In the genomic region with DNA sequence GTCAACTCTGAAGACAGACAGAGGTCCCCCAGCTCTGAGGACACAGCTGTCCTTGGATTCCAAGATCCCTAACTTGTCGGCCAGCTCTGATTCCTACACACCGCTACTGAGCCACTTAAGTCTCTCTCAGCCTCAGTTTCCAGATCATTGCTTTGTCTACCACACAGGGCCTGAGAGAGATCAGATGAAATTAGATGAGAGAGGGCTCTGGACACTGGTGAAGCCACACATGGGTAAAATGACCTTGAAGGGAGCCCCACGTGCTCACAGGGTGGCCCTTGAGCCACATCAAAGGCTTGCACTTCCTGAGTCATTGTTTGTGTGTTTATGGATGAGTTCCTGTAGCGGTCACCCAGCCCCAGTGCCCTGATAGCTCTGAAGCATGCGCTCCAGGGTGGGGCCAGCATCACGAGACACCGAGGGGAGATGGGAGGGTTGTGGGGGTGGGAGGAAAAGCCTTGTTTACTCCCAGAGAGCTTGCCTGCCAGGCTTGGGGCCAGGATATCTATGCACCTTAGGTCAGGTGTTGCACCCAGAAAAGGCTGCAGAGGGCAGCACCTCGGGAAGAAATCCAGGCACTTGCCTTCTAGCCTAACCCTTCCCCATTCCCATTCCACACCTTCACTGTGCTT, we compare ENCODE assay signal across 11 cellular contexts. TPM values are rescaled to one million over a fixed set of nuclear protein-coding genes. Genes with fewer than 3 reads are reported as not detected.
DNase-seq lines count a peak whose midpoint lies in the region; ATAC-seq and TF ChIP-seq lines count a peak whose summit lies in the region.
"Had no signal": no experiment of that assay in that cellular context is flagged by ENCODE, and none has a peak within 500 bp of the region (broad histone marks: within the 10 kb centered on the region; RNA-seq: fewer than 3 reads in every experiment).

No MANE protein-coding gene starts in this region.

- H3K4me3 Mint-ChIP-seq in neural crest cell: no peak overlapping the region
- H3K4me3 Mint-ChIP-seq: activated CD4-positive, alpha-beta memory T cell treated with anti-CD3 and anti-CD28 coated beads, Interleukin-2, amount 10 ng/mL, durations not matched to agents 7 days and 5 days had no signal

- no peaks in the 10 kb centered on the region for H3K4me1 Mint-ChIP-seq in neural crest cell

- no peak overlapping the region for H3K27ac Mint-ChIP-seq in neural crest cell (ENCODE audit: unreplicated experiment)
- H3K27ac Mint-ChIP-seq: activated CD4-positive, alpha-beta memory T cell treated with anti-CD3 and anti-CD28 coated beads, Interleukin-2, amount 10 ng/mL, durations not matched to agents 7 days and 5 days had no signal

- TF ChIP-seq CTCF in GM06990 (IDR thresholded peaks at IDR 0.05; ENCODE audit: insufficient read depth, low read length, poor library complexity, severe bottlenecking) (peak; percentile 29), NB4 (IDR thresholded peaks at IDR 0.05; ENCODE audit: low read depth, low read length) (peak; percentile 40), neural crest cell (conservative IDR thresholded peaks at IDR 0.05) (peak; percentile 47)

- no peak overlapping the region for H3K4me3 ChIP-seq in GM06990 (replicated peaks; ENCODE audit: low read depth, low read length)
- no peak overlapping the region for H3K4me3 ChIP-seq in NB4 (ENCODE audit: low read depth, low read length)

- H3K27me3 Mint-ChIP-seq in neural crest cell (ENCODE audit: low read depth): peaks cover 6% of the 10 kb centered on the region
- H3K27me3 Mint-ChIP-seq: activated CD4-positive, alpha-beta memory T cell treated with anti-CD3 and anti-CD28 coated beads, Interleukin-2, amount 10 ng/mL, durations not matched to agents 7 days and 5 days had no signal

- DNase-seq in GM06990 (ENCODE audit: extremely low read depth, insufficient read length): no peak
- DNase-seq in NB4 (ENCODE audit: low read depth): peak; percentile 11
- DNase-seq in dermis blood vessel endothelial cell: peak; percentile 15
- no peak for DNase-seq in neural crest cell (ENCODE audit: low read depth, low spot score)
- DNase-seq: activated CD4-positive, alpha-beta memory T cell treated with anti-CD3 and anti-CD28 coated beads, Interleukin-2, amount 10 ng/mL, durations not matched to agents 7 days and 5 days; NCI-H526 had no signal

- no peaks in the 10 kb centered on the region for H3K27me3 ChIP-seq in GM06990 (replicated peaks; ENCODE audit: control insufficient read depth, insufficient read depth, low read length)
- H3K27me3 ChIP-seq: neutrophil had no signal

- no peak for ATAC-seq in GM19328 (IDR thresholded peaks at IDR 0.05; ENCODE audit: unreplicated experiment)
- ATAC-seq in GM21367 (IDR thresholded peaks at IDR 0.05; ENCODE audit: unreplicated experiment): no peak
- ATAC-seq in GM21390 (IDR thresholded peaks at IDR 0.05; ENCODE audit: unreplicated experiment): no peak
- ATAC-seq in GM19467 (IDR thresholded peaks at IDR 0.05; ENCODE audit: unreplicated experiment): no peak

- H3K36me3 Mint-ChIP-seq in neural crest cell (ENCODE audit: low read depth): no peaks in the 10 kb centered on the region

- TF ChIP-seq POLR2A in NB4 (IDR thresholded peaks at IDR 0.05; ENCODE audit: extremely low read depth, insufficient read length): no peak

- H3K9me3 Mint-ChIP-seq in neural crest cell: peaks cover 5% of the 10 kb centered on the region
- H3K9me3 Mint-ChIP-seq: activated CD4-positive, alpha-beta memory T cell treated with anti-CD3 and anti-CD28 coated beads, Interleukin-2, amount 10 ng/mL, durations not matched to agents 7 days and 5 days had no signal

- H3K36me3 ChIP-seq in GM06990 (ENCODE audit: control insufficient read depth, insufficient read depth, low read length): no peaks in the 10 kb centered on the region
- H3K36me3 ChIP-seq: neutrophil had no signal

RNA-seq across cellular contexts. Expression of a gene that starts 32.7 kb away (rescaled TPM):
- total RNA-seq in dermis blood vessel endothelial cell (not detected in 2 replicates), neural crest cell (not detected in 2 replicates)
- total RNA-seq: activated CD4-positive, alpha-beta memory T cell treated with anti-CD3 and anti-CD28 coated beads, Interleukin-2, amount 10 ng/mL, durations not matched to agents 7 days and 5 days had no signal

RNA-seq across cellular contexts. Expression of a gene that starts 56.6 kb away (rescaled TPM):
- total RNA-seq in dermis blood vessel endothelial cell (0.70 and 1.7 TPM in 2 replicates), neural crest cell (0.23 TPM in 1 of 2 replicates, not detected in the other)
- total RNA-seq: activated CD4-positive, alpha-beta memory T cell treated with anti-CD3 and anti-CD28 coated beads, Interleukin-2, amount 10 ng/mL, durations not matched to agents 7 days and 5 days had no signal

Comparison
In these comparisons a context has a peak if more than half of its experiments do, and no peak if none do; other contexts are left out.
1. DNase-seq: peak in NB4 (single experiment) and dermis blood vessel endothelial cell (single experiment); none in GM06990 (single experiment) and neural crest cell (single experiment).
2. Peak in every context shown above with its lines, with median percentiles within 50 percentile points of each other: CTCF ChIP-seq.